10 cellular contexts compared by ENCODE assay signal in genomic region chr17:50468120-50469004, GRCh38. TPM values are rescaled to one million over a fixed set of nuclear protein-coding genes. Genes with fewer than 3 reads are reported as not detected.
DNase-seq lines count a peak whose midpoint lies in the region; ATAC-seq and TF ChIP-seq lines count a peak whose summit lies in the region.
"Had no signal": no experiment of that assay in that cellular context is flagged by ENCODE, and none has a peak within 500 bp of the region (broad histone marks: within the 10 kb centered on the region; RNA-seq: fewer than 3 reads in every experiment).

Gene CHAD (minus strand): TSS chr17:50468880. CDS start chr17:50468813, 67 bp downstream.

- TF ChIP-seq CTCF in mesothelial cell of epicardium (IDR thresholded peaks at IDR 0.05; ENCODE audit: unreplicated experiment) = no peak
- TF ChIP-seq CTCF in transverse colon (IDR thresholded peaks at IDR 0.05) = no peak

- intact Hi-C loops in transverse colon (cut with DNase I; ENCODE audit: low total_unique reads) = no loop called here

- H3K27ac ChIP-seq in effector memory CD4-positive, alpha-beta T cell (ENCODE audit: insufficient read depth, low read length, poor library complexity, severe bottlenecking) = no peak within 1 kb of the TSS
- peak within 1 kb of the TSS; percentile 79 to 86 (median 84) for H3K27ac ChIP-seq in transverse colon
- H3K27ac ChIP-seq: BLaER1 had no signal

- no peak for TF ChIP-seq POLR2A in transverse colon (IDR thresholded peaks at IDR 0.05)

- H3K36me3 Mint-ChIP-seq in activated T-cell treated with anti-CD3 and anti-CD28 coated beads, Interleukin-2, amount 50 U/mL, for 4 hours (ENCODE audit: insufficient read depth) = peaks cover 4% of the 10 kb centered on the region
- peaks cover 18% of the 10 kb centered on the region for H3K36me3 Mint-ChIP-seq in mesothelial cell of epicardium

- DNase-seq in activated T-cell treated with anti-CD3 and anti-CD28 coated beads, Interleukin-2, amount 50 U/mL, for 4 hours = no peak
- DNase-seq in activated T-cell treated with anti-CD3 and anti-CD28 coated beads, Interleukin-2, amount 50 U/mL, for 1 hour = no peak
- DNase-seq in effector memory CD4-positive, alpha-beta T cell = no peak
- DNase-seq in mesothelial cell of epicardium (ENCODE audit: low spot score in 2 of 2, unreplicated experiment in 2 of 2) = no peak
- no peak for DNase-seq in transverse colon
- no peak for DNase-seq in activated CD8-positive, alpha-beta memory T cell treated with anti-CD3 and anti-CD28 coated beads, Interleukin-2, amount 50 U/mL, for 48 hours
- no peak for DNase-seq in NCI-H1048 (lab: John Stamatoyannopoulos, UW)
- DNase-seq in NCI-H187 treated with DMSO at 0.1 percent for 48 hours (lab: John Stamatoyannopoulos, UW) = no peak
- DNase-seq: NK-92 treated with Interleukin-12 subunit alpha and Interleukin-12 subunit beta, amount 100 ng/mL, for 24 hours had no signal

- peaks cover 6% of the 10 kb centered on the region for H3K4me1 Mint-ChIP-seq in activated T-cell treated with anti-CD3 and anti-CD28 coated beads, Interleukin-2, amount 50 U/mL, for 4 hours (ENCODE audit: low read depth)
- H3K4me1 Mint-ChIP-seq in mesothelial cell of epicardium = no peaks in the 10 kb centered on the region

- in situ Hi-C loops in transverse colon (cut with MboI; ENCODE audit: low pct_ligation_motif_present in 1 of 4, low pct_unique_long_range_greater_than_20kb in 1 of 4, low sequenced_read_pairs in 3 of 4) = no loop called here

- ATAC-seq in activated T-cell treated with anti-CD3 and anti-CD28 coated beads, Interleukin-2, amount 50 U/mL, for 4 hours = peak; percentile 50 to 57

- no peak for TF ChIP-seq EP300 in transverse colon (IDR thresholded peaks at IDR 0.05; ENCODE audit: low read depth)

- H3K4me3 ChIP-seq in effector memory CD4-positive, alpha-beta T cell (ENCODE audit: insufficient read depth, low read depth, low read length, poor library complexity, severe bottlenecking) = peak within 1 kb of the TSS; percentile 29
- peak within 1 kb of the TSS in 2 of 4 donors; percentile 11 to 36 for H3K4me3 ChIP-seq in transverse colon
- H3K4me3 ChIP-seq: BLaER1 had no signal

- peaks cover 16% of the 10 kb centered on the region for H3K27me3 ChIP-seq in effector memory CD4-positive, alpha-beta T cell (replicated peaks; ENCODE audit: control insufficient read depth, insufficient read depth, low read length, poor library complexity, severe bottlenecking)
- H3K27me3 ChIP-seq in transverse colon = peaks cover 17% of the 10 kb centered on the region

- no peaks in the 10 kb centered on the region for H3K36me3 ChIP-seq in effector memory CD4-positive, alpha-beta T cell (ENCODE audit: control insufficient read depth, insufficient read depth, low read length)
- no peaks in the 10 kb centered on the region for H3K36me3 ChIP-seq in transverse colon
- H3K36me3 ChIP-seq: BLaER1 had no signal

- peak within 1 kb of the TSS; percentile 56 for H3K4me3 Mint-ChIP-seq in activated T-cell treated with anti-CD3 and anti-CD28 coated beads, Interleukin-2, amount 50 U/mL, for 4 hours
- H3K4me3 Mint-ChIP-seq in mesothelial cell of epicardium = peak within 1 kb of the TSS; percentile 45

- 60% methylated on average over 66 of the region's 66 CpGs; no CpG with 5 or more reads in 1 of the 2 donors for WGBS in transverse colon (ENCODE audit: low coverage in 1 of 2), 2 donors

- peaks cover 25% of the 10 kb centered on the region for H3K27me3 Mint-ChIP-seq in activated T-cell treated with anti-CD3 and anti-CD28 coated beads, Interleukin-2, amount 50 U/mL, for 4 hours (ENCODE audit: low read depth)
- H3K27me3 Mint-ChIP-seq in mesothelial cell of epicardium (ENCODE audit: low read depth) = peaks cover 20% of the 10 kb centered on the region

- H3K27ac Mint-ChIP-seq in mesothelial cell of epicardium = no peak within 1 kb of the TSS

- no peaks in the 10 kb centered on the region for H3K9me3 ChIP-seq in effector memory CD4-positive, alpha-beta T cell (ENCODE audit: control insufficient read depth, low read length)
- no peaks in the 10 kb centered on the region for H3K9me3 ChIP-seq in transverse colon
- H3K9me3 ChIP-seq: BLaER1 had no signal

- H3K9me3 Mint-ChIP-seq in activated T-cell treated with anti-CD3 and anti-CD28 coated beads, Interleukin-2, amount 50 U/mL, for 4 hours = no peaks in the 10 kb centered on the region
- no peaks in the 10 kb centered on the region for H3K9me3 Mint-ChIP-seq in mesothelial cell of epicardium

- peaks cover 12% of the 10 kb centered on the region for H3K4me1 ChIP-seq in effector memory CD4-positive, alpha-beta T cell (ENCODE audit: control insufficient read depth, insufficient read depth, low read length, poor library complexity, severe bottlenecking)
- H3K4me1 ChIP-seq in transverse colon = peaks cover 27 to 49% (median 43%) of the 10 kb centered on the region in 4 donors

RNA-seq across cellular contexts. Expression of gene CHAD, which starts in this region (rescaled TPM):
- not detected for total RNA-seq in activated T-cell treated with anti-CD3 and anti-CD28 coated beads, Interleukin-2, amount 50 U/mL, for 4 hours
- total RNA-seq in mesothelial cell of epicardium (not detected in 3 replicates), transverse colon (10 to 100 TPM in 3 of 4 donors, 1 to 10 TPM in 1; 9.6 to 59.8 (median 19.7) TPM)

Comparison
In these comparisons a context has a peak if more than half of its experiments do, and no peak if none do; other contexts are left out.
1. RNA of gene CHAD (total RNA-seq): 9.6 to 59.8 TPM in transverse colon; not detected in mesothelial cell of epicardium and not detected in activated T-cell treated with anti-CD3 and anti-CD28 coated beads, Interleukin-2, amount 50 U/mL, for 4 hours; every median in the first group is over 10 times any median in the second.
2. Peak in ATAC-seq in activated T-cell treated with anti-CD3 and anti-CD28 coated beads, Interleukin-2, amount 50 U/mL, for 4 hours; RNA of the gene not detected or under 1 TPM.